In genomic region chr12:132151766-132152410, GRCh38 we compare ENCODE assay signal across 1 cellular context.
TF ChIP-seq lines count a peak whose summit lies in the region.

No MANE protein-coding gene starts in this region.

TF ChIP-seq in HEK293, 187 proteins besides CTCF, POLR2A, EP300 and RAD21:
- no peak for TF ChIP-seq ZNF513 (tag by site-specific recombination; IDR thresholded peaks at IDR 0.05)
- TF ChIP-seq GLIS2 (tag by site-specific recombination; IDR thresholded peaks at IDR 0.05), result peak; percentile 35
